In genomic region chr9:116212986-116213672, GRCh38 we compare ENCODE assay signal across 15 cellular contexts. TPM values are rescaled to one million over a fixed set of nuclear protein-coding genes. Genes with fewer than 3 reads are reported as not detected.
DNase-seq lines count a peak whose midpoint lies in the region; ATAC-seq, FAIRE-seq and TF ChIP-seq lines count a peak whose summit lies in the region.
"Had no signal": no experiment of that assay in that cellular context is flagged by ENCODE, and none has a peak within 500 bp of the region (broad histone marks: within the 10 kb centered on the region; RNA-seq: fewer than 3 reads in every experiment).

No MANE protein-coding gene starts in this region.

- no peak overlapping the region for H3K4me3 ChIP-seq in NT2/D1 (ENCODE audit: insufficient read length, low read depth)
- H3K4me3 ChIP-seq in astrocyte (ENCODE audit: insufficient read depth, low read depth, low read length) = no peak overlapping the region

- DNase-seq in EH (ENCODE audit: low read depth) (peak; percentile 37), NT2/D1 (ENCODE audit: low read depth, low spot score) (peak; percentile 46), astrocyte (ENCODE audit: low read depth) (no peak), iPS-NIHi7 (ENCODE audit: extremely low spot score) (peak; percentile 26), RKO (ENCODE audit: low spot score) (no peak), UCSD-AML1 (lab: John Stamatoyannopoulos, UW; ENCODE audit: unreplicated experiment) (no peak)
- DNase-seq in effector memory CD8-positive, alpha-beta T cell = no peak
- DNase-seq: CD8-positive, alpha-beta T cell; COR-L47; H9 had no signal

- H3K36me3 ChIP-seq in NT2/D1 (ENCODE audit: insufficient read depth, insufficient read length, low read length) = peaks cover 74% of the 10 kb centered on the region
- peaks cover 16% of the 10 kb centered on the region for H3K36me3 ChIP-seq in astrocyte (ENCODE audit: insufficient read depth, low read length)

- no peak overlapping the region for H2AFZ ChIP-seq in astrocyte (ENCODE audit: low read depth, low read length)

- peaks cover 30% of the 10 kb centered on the region for H3K4me1 Mint-ChIP-seq in astrocyte (ENCODE audit: low read depth, unreplicated experiment)
- no peaks in the 10 kb centered on the region for H3K4me1 Mint-ChIP-seq in effector memory CD8-positive, alpha-beta T cell (ENCODE audit: low read depth in 2 of 2)
- H3K4me1 Mint-ChIP-seq: CD14-positive monocyte had no signal

- H3K9ac ChIP-seq in NT2/D1 (ENCODE audit: insufficient read length, low read depth) (no peak overlapping the region), astrocyte (ENCODE audit: low read length) (no peak overlapping the region)

- H3K27ac ChIP-seq in astrocyte (ENCODE audit: low read depth, low read length) = no peak overlapping the region
- H3K27ac ChIP-seq: 22Rv1 had no signal

- H3K9me3 ChIP-seq in NT2/D1 (ENCODE audit: insufficient read depth, low read length) = peaks cover 5% of the 10 kb centered on the region; the same call in 1 of the 2 replicates
- no peaks in the 10 kb centered on the region for H3K9me3 ChIP-seq in astrocyte (ENCODE audit: insufficient read depth, low read depth, low read length)

- no peak overlapping the region for H3K4me3 Mint-ChIP-seq in astrocyte (ENCODE audit: unreplicated experiment)
- H3K4me3 Mint-ChIP-seq in effector memory CD8-positive, alpha-beta T cell = no peak overlapping the region
- H3K4me3 Mint-ChIP-seq: CD14-positive monocyte; CD8-positive, alpha-beta T cell had no signal

- H3K27me3 Mint-ChIP-seq in astrocyte (ENCODE audit: low read depth, unreplicated experiment) = no peaks in the 10 kb centered on the region
- H3K27me3 Mint-ChIP-seq in effector memory CD8-positive, alpha-beta T cell = peaks cover 0 to 9% of the 10 kb centered on the region in 2 donors

- peaks cover 10% of the 10 kb centered on the region for H4K20me1 ChIP-seq in astrocyte (ENCODE audit: insufficient read depth, low read length)

- no peak overlapping the region for H3K4me2 ChIP-seq in astrocyte (ENCODE audit: low read length)

- TF ChIP-seq CTCF in astrocyte (IDR thresholded peaks at IDR 0.05; ENCODE audit: insufficient read depth, low read depth, low read length) = no peak

- no peak for FAIRE-seq in astrocyte (lab: Jason Lieb, UNC)
- FAIRE-seq: D721Med, HTR-8/SVneo had no signal

- H3K9me3 Mint-ChIP-seq in astrocyte (ENCODE audit: unreplicated experiment) = peaks cover 3% of the 10 kb centered on the region
- peaks cover 0 to 7% of the 10 kb centered on the region in 2 donors for H3K9me3 Mint-ChIP-seq in effector memory CD8-positive, alpha-beta T cell
- H3K9me3 Mint-ChIP-seq: CD8-positive, alpha-beta T cell; H9 had no signal

- H3K27me3 ChIP-seq in NT2/D1 (ENCODE audit: insufficient read depth, insufficient read length) (no peaks in the 10 kb centered on the region), astrocyte (ENCODE audit: insufficient read depth, low read length) (no peaks in the 10 kb centered on the region)

- no peaks in the 10 kb centered on the region for H3K79me2 ChIP-seq in astrocyte (ENCODE audit: insufficient read depth, low read length)

- H3K36me3 Mint-ChIP-seq in astrocyte (ENCODE audit: low read depth, unreplicated experiment) = peaks cover 62% of the 10 kb centered on the region
- no peaks in the 10 kb centered on the region for H3K36me3 Mint-ChIP-seq in effector memory CD8-positive, alpha-beta T cell (ENCODE audit: insufficient read depth)
- H3K36me3 Mint-ChIP-seq: CD14-positive monocyte; CD8-positive, alpha-beta T cell had no signal

- H3K27ac Mint-ChIP-seq in astrocyte (ENCODE audit: unreplicated experiment) = peak overlapping the region; percentile 58
- no peak overlapping the region for H3K27ac Mint-ChIP-seq in effector memory CD8-positive, alpha-beta T cell
- H3K27ac Mint-ChIP-seq: CD14-positive monocyte; CD8-positive, alpha-beta T cell had no signal

- no peak for ATAC-seq in HG03460 (IDR thresholded peaks at IDR 0.05; ENCODE audit: unreplicated experiment)
- no peak for ATAC-seq in effector memory CD8-positive, alpha-beta T cell (replicated peaks)
- ATAC-seq: CD8-positive, alpha-beta T cell had no signal

- no peaks in the 10 kb centered on the region for H3K4me1 ChIP-seq in NT2/D1 (ENCODE audit: insufficient read depth, insufficient read length)
- H3K4me1 ChIP-seq in astrocyte (ENCODE audit: insufficient read depth, low read length) = no peaks in the 10 kb centered on the region

RNA-seq across cellular contexts. Expression of gene PAPPA, which starts 59.5 kb away (rescaled TPM):
- total RNA-seq in astrocyte = 172 and 208 TPM in 2 replicates
- total RNA-seq: CD8-positive, alpha-beta T cell had no signal

Comparison
In these comparisons a context has a peak if more than half of its experiments do, and no peak if none do; other contexts are left out.
1. DNase-seq: peak in EH (single experiment), NT2/D1 (single experiment) and iPS-NIHi7 (single experiment); none in astrocyte (single experiment), RKO (single experiment), UCSD-AML1 (single experiment) and effector memory CD8-positive, alpha-beta T cell (0 of 3).